Comparison of ENCODE assay signal across 1 cellular context in the genomic region with DNA sequence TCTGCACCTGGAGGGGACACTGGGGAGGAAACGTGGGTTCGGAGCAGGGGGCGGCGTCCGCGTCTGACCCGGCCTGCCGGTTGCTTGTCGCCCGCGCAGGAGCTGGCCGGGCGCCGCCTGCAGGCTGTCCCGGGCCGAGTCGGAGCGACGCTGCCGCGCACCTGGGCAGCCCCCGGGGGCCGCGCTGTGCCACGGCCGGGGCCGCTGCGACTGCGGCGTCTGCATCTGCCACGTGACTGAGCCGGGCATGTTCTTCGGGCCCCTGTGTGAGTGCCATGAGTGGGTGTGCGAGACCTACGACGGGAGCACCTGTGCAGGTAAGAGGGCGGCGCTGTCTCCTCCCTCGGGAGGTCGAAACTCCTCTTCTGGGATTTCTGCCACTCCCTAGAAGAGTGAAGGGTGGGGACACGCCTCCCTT.
A peak's percentile ranks its signal among the peaks of the same experiment; 100 is the strongest.
TF ChIP-seq lines count a peak whose summit lies in the region.

No MANE protein-coding gene starts in this region.

TF ChIP-seq in SK-N-SH, 30 proteins besides CTCF, POLR2A, EP300 and RAD21 (continued from another document):
- TF ChIP-seq RCOR1 (IDR thresholded peaks at IDR 0.05; ENCODE audit: low read length): no peak
- TF ChIP-seq NFIC (IDR thresholded peaks at IDR 0.05; ENCODE audit: borderline replicate concordance): no peak
- no peak for TF ChIP-seq JUND (IDR thresholded peaks at IDR 0.05)
- TF ChIP-seq SIN3A (IDR thresholded peaks at IDR 0.05; ENCODE audit: borderline replicate concordance, low read depth, low read length): peak; percentile 15; the same call in 1 of the 2 replicates
- no peak for TF ChIP-seq RFX5 (IDR thresholded peaks at IDR 0.05; ENCODE audit: low read length)
- TF ChIP-seq, protein P1, sequence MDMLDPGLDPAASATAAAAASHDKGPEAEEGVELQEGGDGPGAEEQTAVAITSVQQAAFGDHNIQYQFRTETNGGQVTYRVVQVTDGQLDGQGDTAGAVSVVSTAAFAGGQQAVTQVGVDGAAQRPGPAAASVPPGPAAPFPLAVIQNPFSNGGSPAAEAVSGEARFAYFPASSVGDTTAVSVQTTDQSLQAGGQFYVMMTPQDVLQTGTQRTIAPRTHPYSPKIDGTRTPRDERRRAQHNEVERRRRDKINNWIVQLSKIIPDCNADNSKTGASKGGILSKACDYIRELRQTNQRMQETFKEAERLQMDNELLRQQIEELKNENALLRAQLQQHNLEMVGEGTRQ (IDR thresholded peaks at IDR 0.05; ENCODE audit: borderline replicate concordance, low read depth, low read length): no peak
TF ChIP-seq in SK-N-SH: peak in this region for 6.
